ENCODE assay signal across 1 cellular context in genomic region chr3:52495096-52495495, GRCh38.
TF ChIP-seq lines count a peak whose summit lies in the region.

A gene with protein sequence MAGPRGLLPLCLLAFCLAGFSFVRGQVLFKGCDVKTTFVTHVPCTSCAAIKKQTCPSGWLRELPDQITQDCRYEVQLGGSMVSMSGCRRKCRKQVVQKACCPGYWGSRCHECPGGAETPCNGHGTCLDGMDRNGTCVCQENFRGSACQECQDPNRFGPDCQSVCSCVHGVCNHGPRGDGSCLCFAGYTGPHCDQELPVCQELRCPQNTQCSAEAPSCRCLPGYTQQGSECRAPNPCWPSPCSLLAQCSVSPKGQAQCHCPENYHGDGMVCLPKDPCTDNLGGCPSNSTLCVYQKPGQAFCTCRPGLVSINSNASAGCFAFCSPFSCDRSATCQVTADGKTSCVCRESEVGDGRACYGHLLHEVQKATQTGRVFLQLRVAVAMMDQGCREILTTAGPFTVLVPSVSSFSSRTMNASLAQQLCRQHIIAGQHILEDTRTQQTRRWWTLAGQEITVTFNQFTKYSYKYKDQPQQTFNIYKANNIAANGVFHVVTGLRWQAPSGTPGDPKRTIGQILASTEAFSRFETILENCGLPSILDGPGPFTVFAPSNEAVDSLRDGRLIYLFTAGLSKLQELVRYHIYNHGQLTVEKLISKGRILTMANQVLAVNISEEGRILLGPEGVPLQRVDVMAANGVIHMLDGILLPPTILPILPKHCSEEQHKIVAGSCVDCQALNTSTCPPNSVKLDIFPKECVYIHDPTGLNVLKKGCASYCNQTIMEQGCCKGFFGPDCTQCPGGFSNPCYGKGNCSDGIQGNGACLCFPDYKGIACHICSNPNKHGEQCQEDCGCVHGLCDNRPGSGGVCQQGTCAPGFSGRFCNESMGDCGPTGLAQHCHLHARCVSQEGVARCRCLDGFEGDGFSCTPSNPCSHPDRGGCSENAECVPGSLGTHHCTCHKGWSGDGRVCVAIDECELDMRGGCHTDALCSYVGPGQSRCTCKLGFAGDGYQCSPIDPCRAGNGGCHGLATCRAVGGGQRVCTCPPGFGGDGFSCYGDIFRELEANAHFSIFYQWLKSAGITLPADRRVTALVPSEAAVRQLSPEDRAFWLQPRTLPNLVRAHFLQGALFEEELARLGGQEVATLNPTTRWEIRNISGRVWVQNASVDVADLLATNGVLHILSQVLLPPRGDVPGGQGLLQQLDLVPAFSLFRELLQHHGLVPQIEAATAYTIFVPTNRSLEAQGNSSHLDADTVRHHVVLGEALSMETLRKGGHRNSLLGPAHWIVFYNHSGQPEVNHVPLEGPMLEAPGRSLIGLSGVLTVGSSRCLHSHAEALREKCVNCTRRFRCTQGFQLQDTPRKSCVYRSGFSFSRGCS (N-terminal part only) (plus strand): TSS chr3:52495338. CDS start chr3:52495414, 76 bp downstream.

TF ChIP-seq in HepG2, 621 proteins besides CTCF, POLR2A, EP300 and RAD21:
- TF ChIP-seq ZNF556 (CRISPR knock-in tag; IDR thresholded peaks at IDR 0.05; ENCODE audit: borderline replicate concordance), result no peak
- TF ChIP-seq, protein P1, sequence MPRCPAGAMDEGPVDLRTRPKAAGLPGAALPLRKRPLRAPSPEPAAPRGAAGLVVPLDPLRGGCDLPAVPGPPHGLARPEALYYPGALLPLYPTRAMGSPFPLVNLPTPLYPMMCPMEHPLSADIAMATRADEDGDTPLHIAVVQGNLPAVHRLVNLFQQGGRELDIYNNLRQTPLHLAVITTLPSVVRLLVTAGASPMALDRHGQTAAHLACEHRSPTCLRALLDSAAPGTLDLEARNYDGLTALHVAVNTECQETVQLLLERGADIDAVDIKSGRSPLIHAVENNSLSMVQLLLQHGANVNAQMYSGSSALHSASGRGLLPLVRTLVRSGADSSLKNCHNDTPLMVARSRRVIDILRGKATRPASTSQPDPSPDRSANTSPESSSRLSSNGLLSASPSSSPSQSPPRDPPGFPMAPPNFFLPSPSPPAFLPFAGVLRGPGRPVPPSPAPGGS (CRISPR knock-in tag; IDR thresholded peaks at IDR 0.05), result no peak
- TF ChIP-seq KAT8 (CRISPR knock-in tag; IDR thresholded peaks at IDR 0.05), result no peak
- no peak for TF ChIP-seq HMG20A (CRISPR knock-in tag; IDR thresholded peaks at IDR 0.05; ENCODE audit: borderline replicate concordance)
TF ChIP-seq in HepG2: peak in this region for 0.
